10 cellular contexts compared by ENCODE assay signal in the genomic region with DNA sequence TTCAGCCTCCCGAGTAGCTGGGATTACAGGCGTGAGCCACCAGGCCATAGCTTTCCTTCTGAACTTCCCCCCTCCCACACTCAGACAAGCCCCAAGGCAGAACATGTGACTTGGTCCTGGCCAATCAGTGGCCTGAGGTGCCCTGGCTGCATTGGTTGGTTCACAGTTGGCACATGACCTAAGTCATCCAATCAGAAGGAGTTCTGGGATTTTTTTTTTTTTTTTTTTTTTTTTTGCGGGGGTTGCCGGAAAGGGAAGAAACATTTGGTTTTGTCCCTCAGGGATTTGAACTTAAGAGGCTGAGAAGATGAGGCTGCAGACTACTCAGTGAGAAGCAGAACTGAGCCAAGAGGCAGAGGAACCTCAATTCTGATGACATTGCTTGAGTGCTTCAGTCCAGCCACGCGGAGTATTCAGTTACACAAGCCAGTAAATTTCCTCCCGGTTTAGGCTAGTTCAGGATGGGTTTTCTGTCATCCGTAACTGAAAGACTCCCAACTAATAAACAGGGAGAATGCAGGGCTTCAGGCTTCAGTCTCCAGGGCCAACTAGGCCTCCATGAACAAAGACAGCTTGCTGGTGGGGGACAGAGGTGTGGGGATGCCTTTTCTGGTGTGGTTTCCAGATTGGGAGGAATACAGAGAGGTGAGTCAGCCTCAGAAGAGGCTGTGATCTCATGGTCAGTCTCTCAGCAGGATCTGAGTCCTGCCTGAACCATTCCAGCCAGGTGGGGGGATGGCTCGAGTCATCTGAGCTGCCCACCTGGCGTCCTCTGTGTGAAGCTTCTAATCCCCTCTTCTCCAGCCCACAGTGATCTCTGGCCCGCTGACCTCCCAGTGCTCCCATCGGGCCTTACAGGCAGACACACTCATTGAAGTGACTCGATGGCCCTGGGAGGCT. TPM values are rescaled to one million over a fixed set of nuclear protein-coding genes. Genes with fewer than 3 reads are reported as not detected.
DNase-seq lines count a peak whose midpoint lies in the region; ATAC-seq and TF ChIP-seq lines count a peak whose summit lies in the region.
"Had no signal": no experiment of that assay in that cellular context is flagged by ENCODE, and none has a peak within 500 bp of the region (broad histone marks: within the 10 kb centered on the region; RNA-seq: fewer than 3 reads in every experiment).

No MANE protein-coding gene starts in this region.

- H3K4me1 ChIP-seq in GM23248 (ENCODE audit: insufficient read depth), result peaks cover 28% of the 10 kb centered on the region

- TF ChIP-seq CTCF in epithelial cell of proximal tubule (conservative IDR thresholded peaks at IDR 0.05; ENCODE audit: low read depth, low read length), result no peak

- no peak overlapping the region for H3K9ac ChIP-seq in GM23248

- H3K4me3 Mint-ChIP-seq in stimulated activated memory B cell treated with anti-CD40 and anti-IgM and Interleukin-4, amounts not matched to agents 10 μg/mL and 1 μg/mL and 100 μg/mL, for 72 hours, result no peak overlapping the region
- H3K4me3 Mint-ChIP-seq: stimulated activated naive CD8-positive, alpha-beta T cell treated with anti-CD3 and anti-CD28 coated beads, Interleukin-15, amount 100 ng/mL, for 72 hours; T-helper 1 cell treated with Interleukin-12 subunit alpha and Interleukin-12 subunit beta and Interleukin-4 antibody, amounts not matched to agents 30 μg/mL and 1 μg/mL, for 36 hours had no signal

- H3F3A ChIP-seq in GM23248 (ENCODE audit: insufficient read depth), result peaks cover 15% of the 10 kb centered on the region

- H3K36me3 ChIP-seq in GM23248 (ENCODE audit: low read depth), result no peaks in the 10 kb centered on the region

- peaks cover 65% of the 10 kb centered on the region for H3K4me1 Mint-ChIP-seq in stimulated activated memory B cell treated with anti-CD40 and anti-IgM and Interleukin-4, amounts not matched to agents 10 μg/mL and 1 μg/mL and 100 μg/mL, for 72 hours

- in situ Hi-C loops in GM23248 (cut with MboI), result loop anchor here (5.0 to 10.0 kb wide), 2 partner anchors 40 to 103 kb away; no protein-coding TSS in a partner anchor

- H3K79me2 ChIP-seq in GM23248 (ENCODE audit: insufficient read depth), result peaks cover 3% of the 10 kb centered on the region

- no peaks in the 10 kb centered on the region for H3K9me3 ChIP-seq in GM23248 (ENCODE audit: low read depth)

- H3K4me2 ChIP-seq in GM23248 (ENCODE audit: unreplicated experiment), result no peak overlapping the region

- H3K36me3 Mint-ChIP-seq in stimulated activated memory B cell treated with anti-CD40 and anti-IgM and Interleukin-4, amounts not matched to agents 10 μg/mL and 1 μg/mL and 100 μg/mL, for 72 hours, result peaks cover 24% of the 10 kb centered on the region

- H4K20me1 ChIP-seq in GM23248 (ENCODE audit: insufficient read depth), result no peaks in the 10 kb centered on the region

- H3K4me3 ChIP-seq in GM23248 (no peak overlapping the region), epithelial cell of proximal tubule (ENCODE audit: low read depth, low read length) (peak overlapping the region; percentile 36)

- 80 to 81% methylated on average over 13 of the region's 13 CpGs for WGBS in GM23248 (ENCODE audit: low coverage in 1 of 2, low lambda C conversion rate in 2 of 2, missing lambda C conversion rate in 2 of 2), 2 experiments

- peak; percentile 96 for DNase-seq in GF-D8 (lab: John Stamatoyannopoulos, UW)
- DNase-seq in GM23248, result peak; percentile 73
- peak; percentile 74 for DNase-seq in NOMO-1 treated with DMSO at 0.1 percent for 48 hours (lab: John Stamatoyannopoulos, UW; ENCODE audit: unreplicated experiment)
- DNase-seq in epithelial cell of proximal tubule (ENCODE audit: low read depth), result no peak
- DNase-seq in COR-L47 (lab: John Stamatoyannopoulos, UW), result no peak

- H3K27ac Mint-ChIP-seq in stimulated activated memory B cell treated with anti-CD40 and anti-IgM and Interleukin-4, amounts not matched to agents 10 μg/mL and 1 μg/mL and 100 μg/mL, for 72 hours, result peak overlapping the region; percentile 75
- H3K27ac Mint-ChIP-seq: stimulated activated naive CD8-positive, alpha-beta T cell treated with anti-CD3 and anti-CD28 coated beads, Interleukin-15, amount 100 ng/mL, for 72 hours; T-helper 1 cell treated with Interleukin-12 subunit alpha and Interleukin-12 subunit beta and Interleukin-4 antibody, amounts not matched to agents 30 μg/mL and 1 μg/mL, for 36 hours had no signal

- no peaks in the 10 kb centered on the region for H3K27me3 Mint-ChIP-seq in stimulated activated memory B cell treated with anti-CD40 and anti-IgM and Interleukin-4, amounts not matched to agents 10 μg/mL and 1 μg/mL and 100 μg/mL, for 72 hours
- H3K27me3 Mint-ChIP-seq: stimulated activated naive CD8-positive, alpha-beta T cell treated with anti-CD3 and anti-CD28 coated beads, Interleukin-15, amount 100 ng/mL, for 72 hours had no signal

- H3K9me3 Mint-ChIP-seq in stimulated activated memory B cell treated with anti-CD40 and anti-IgM and Interleukin-4, amounts not matched to agents 10 μg/mL and 1 μg/mL and 100 μg/mL, for 72 hours, result no peaks in the 10 kb centered on the region
- H3K9me3 Mint-ChIP-seq: stimulated activated naive CD8-positive, alpha-beta T cell treated with anti-CD3 and anti-CD28 coated beads, Interleukin-15, amount 100 ng/mL, for 72 hours; T-helper 1 cell treated with Interleukin-12 subunit alpha and Interleukin-12 subunit beta and Interleukin-4 antibody, amounts not matched to agents 30 μg/mL and 1 μg/mL, for 36 hours had no signal

- H3K27me3 ChIP-seq in GM23248 (replicated peaks; ENCODE audit: insufficient read depth), result no peaks in the 10 kb centered on the region

- H2AFZ ChIP-seq in GM23248, result peak overlapping the region; percentile 34; the same call in 1 of the 2 replicates

- no peaks in the 10 kb centered on the region for H3K9me2 ChIP-seq in GM23248 (ENCODE audit: insufficient read depth)

- peak; percentile 70 for ATAC-seq in stimulated activated memory B cell treated with anti-CD40 and anti-IgM and Interleukin-4, amounts not matched to agents 10 μg/mL and 1 μg/mL and 100 μg/mL, for 72 hours
- ATAC-seq in GM18870 (IDR thresholded peaks at IDR 0.05; ENCODE audit: unreplicated experiment) (no peak), HG03025 (IDR thresholded peaks at IDR 0.05; ENCODE audit: low FRiP score, unreplicated experiment) (no peak)
- ATAC-seq: stimulated activated naive CD8-positive, alpha-beta T cell treated with anti-CD3 and anti-CD28 coated beads, Interleukin-15, amount 100 ng/mL, for 72 hours had no signal

- H3K27ac ChIP-seq in GM23248, result peak overlapping the region; percentile 47

RNA-seq across cellular contexts. Expression of a gene that starts 9.2 kb away (rescaled TPM):
- total RNA-seq in GM23248 (2014; rRNA removed; shearing (Covaris generic)), result 301 and 318 TPM in 2 replicates
- 570 and 594 TPM in 2 replicates for polyA plus RNA-seq in GM23248 (2016; fragmentation: Nextera tagmentation; extraction: Ambion mirVana)
- total RNA-seq in epithelial cell of proximal tubule, result 1,797 and 2,011 TPM in 2 replicates

Comparison
In these comparisons a context has a peak if more than half of its experiments do, and no peak if none do; other contexts are left out.
1. DNase-seq: peak in GF-D8 (single experiment), GM23248 (single experiment) and NOMO-1 treated with DMSO at 0.1 percent for 48 hours (single experiment); none in epithelial cell of proximal tubule (single experiment) and COR-L47 (single experiment).